ENCODE assay signal across 1 cellular context in the genomic region with DNA sequence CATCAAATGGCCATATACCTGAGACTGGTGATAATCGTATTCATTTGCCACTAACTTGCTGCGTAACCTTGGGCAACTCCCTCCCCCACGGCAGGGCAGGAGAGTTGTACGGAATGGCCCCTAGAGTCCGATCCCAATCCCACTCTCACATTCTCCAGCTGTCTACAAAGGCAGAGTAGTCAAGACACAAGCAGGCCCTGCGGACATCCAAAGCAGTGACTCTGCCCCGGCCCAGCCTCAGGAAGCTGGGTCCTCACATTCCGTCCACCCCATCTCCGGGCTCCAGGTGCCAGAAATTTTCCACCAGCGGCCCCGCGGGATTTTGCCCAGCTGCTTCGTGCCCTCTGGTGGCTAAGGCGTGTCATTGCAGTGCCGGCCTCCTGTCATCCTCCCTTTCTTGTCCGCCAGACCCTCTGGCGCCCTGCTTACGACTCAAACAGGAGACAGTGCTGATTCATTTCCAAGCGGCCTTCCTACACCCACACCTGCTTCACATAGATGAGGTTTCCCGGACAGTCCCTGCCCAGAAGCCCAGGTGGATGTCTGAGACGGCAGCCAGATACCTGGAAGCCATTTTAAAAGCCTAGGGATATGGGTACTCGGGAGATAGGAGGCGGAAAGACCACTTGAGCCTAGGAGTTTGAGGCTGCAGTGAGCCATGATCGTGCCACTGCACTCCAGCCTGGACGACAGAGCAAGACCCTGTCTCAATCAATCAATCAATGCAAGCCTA.
TF ChIP-seq lines count a peak whose summit lies in the region.

No MANE protein-coding gene starts in this region.

TF ChIP-seq in HepG2, 621 proteins besides CTCF, POLR2A, EP300 and RAD21 (continued from another document and continues in another):
- no peak; the same call in 1 of the 2 replicates for TF ChIP-seq ELF1 (CRISPR knock-in tag; IDR thresholded peaks at IDR 0.05)
- peak; percentile 73 for TF ChIP-seq SAP130 (CRISPR knock-in tag; IDR thresholded peaks at IDR 0.05; ENCODE audit: low read depth)
- no peak for TF ChIP-seq HIVEP1 (CRISPR knock-in tag; IDR thresholded peaks at IDR 0.05)
- no peak for TF ChIP-seq ZNF136 (CRISPR knock-in tag; IDR thresholded peaks at IDR 0.05; ENCODE audit: low read depth)
- TF ChIP-seq SALL1 (CRISPR knock-in tag; IDR thresholded peaks at IDR 0.05): no peak; the same call in 1 of the 2 replicates
- 0 out of 2 replicates have a peak, but pooled peaks have one; percentile 16 for TF ChIP-seq ZBTB3 (CRISPR knock-in tag; IDR thresholded peaks at IDR 0.05; ENCODE audit: borderline replicate concordance, low read depth)
- no peak for TF ChIP-seq CCAR2 (optimal IDR thresholded peaks at IDR 0.05; ENCODE audit: low read depth, low read length)
- no peak for TF ChIP-seq TBP (CRISPR knock-in tag; IDR thresholded peaks at IDR 0.05)
- no peak for TF ChIP-seq ZNF816 (CRISPR knock-in tag; IDR thresholded peaks at IDR 0.05; ENCODE audit: borderline replicate concordance)
- TF ChIP-seq, protein P1, sequence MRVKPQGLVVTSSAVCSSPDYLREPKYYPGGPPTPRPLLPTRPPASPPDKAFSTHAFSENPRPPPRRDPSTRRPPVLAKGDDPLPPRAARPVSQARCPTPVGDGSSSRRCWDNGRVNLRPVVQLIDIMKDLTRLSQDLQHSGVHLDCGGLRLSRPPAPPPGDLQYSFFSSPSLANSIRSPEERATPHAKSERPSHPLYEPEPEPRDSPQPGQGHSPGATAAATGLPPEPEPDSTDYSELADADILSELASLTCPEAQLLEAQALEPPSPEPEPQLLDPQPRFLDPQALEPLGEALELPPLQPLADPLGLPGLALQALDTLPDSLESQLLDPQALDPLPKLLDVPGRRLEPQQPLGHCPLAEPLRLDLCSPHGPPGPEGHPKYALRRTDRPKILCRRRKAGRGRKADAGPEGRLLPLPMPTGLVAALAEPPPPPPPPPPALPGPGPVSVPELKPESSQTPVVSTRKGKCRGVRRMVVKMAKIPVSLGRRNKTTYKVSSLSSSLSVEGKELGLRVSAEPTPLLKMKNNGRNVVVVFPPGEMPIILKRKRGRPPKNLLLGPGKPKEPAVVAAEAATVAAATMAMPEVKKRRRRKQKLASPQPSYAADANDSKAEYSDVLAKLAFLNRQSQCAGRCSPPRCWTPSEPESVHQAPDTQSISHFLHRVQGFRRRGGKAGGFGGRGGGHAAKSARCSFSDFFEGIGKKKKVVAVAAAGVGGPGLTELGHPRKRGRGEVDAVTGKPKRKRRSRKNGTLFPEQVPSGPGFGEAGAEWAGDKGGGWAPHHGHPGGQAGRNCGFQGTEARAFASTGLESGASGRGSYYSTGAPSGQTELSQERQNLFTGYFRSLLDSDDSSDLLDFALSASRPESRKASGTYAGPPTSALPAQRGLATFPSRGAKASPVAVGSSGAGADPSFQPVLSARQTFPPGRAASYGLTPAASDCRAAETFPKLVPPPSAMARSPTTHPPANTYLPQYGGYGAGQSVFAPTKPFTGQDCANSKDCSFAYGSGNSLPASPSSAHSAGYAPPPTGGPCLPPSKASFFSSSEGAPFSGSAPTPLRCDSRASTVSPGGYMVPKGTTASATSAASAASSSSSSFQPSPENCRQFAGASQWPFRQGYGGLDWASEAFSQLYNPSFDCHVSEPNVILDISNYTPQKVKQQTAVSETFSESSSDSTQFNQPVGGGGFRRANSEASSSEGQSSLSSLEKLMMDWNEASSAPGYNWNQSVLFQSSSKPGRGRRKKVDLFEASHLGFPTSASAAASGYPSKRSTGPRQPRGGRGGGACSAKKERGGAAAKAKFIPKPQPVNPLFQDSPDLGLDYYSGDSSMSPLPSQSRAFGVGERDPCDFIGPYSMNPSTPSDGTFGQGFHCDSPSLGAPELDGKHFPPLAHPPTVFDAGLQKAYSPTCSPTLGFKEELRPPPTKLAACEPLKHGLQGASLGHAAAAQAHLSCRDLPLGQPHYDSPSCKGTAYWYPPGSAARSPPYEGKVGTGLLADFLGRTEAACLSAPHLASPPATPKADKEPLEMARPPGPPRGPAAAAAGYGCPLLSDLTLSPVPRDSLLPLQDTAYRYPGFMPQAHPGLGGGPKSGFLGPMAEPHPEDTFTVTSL (CRISPR knock-in tag; IDR thresholded peaks at IDR 0.05; ENCODE audit: borderline replicate concordance): no peak
- no peak for TF ChIP-seq ZNF253 (CRISPR knock-in tag; IDR thresholded peaks at IDR 0.05; ENCODE audit: borderline replicate concordance)
- TF ChIP-seq, protein P2, sequence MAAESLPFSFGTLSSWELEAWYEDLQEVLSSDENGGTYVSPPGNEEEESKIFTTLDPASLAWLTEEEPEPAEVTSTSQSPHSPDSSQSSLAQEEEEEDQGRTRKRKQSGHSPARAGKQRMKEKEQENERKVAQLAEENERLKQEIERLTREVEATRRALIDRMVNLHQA (CRISPR knock-in tag; IDR thresholded peaks at IDR 0.05): no peak
- TF ChIP-seq, protein P3, sequence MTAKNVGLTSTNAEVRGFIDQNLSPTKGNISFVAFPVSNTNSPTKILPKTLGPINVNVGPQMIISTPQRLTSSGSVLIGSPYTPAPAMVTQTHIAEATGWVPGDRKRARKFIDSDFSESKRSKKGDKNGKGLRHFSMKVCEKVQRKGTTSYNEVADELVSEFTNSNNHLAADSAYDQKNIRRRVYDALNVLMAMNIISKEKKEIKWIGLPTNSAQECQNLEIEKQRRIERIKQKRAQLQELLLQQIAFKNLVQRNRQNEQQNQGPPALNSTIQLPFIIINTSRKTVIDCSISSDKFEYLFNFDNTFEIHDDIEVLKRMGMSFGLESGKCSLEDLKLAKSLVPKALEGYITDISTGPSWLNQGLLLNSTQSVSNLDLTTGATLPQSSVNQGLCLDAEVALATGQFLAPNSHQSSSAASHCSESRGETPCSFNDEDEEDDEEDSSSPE (CRISPR knock-in tag; IDR thresholded peaks at IDR 0.05): 0 out of 2 replicates have a peak, but pooled peaks have one; percentile 40
- TF ChIP-seq ZNF709 (CRISPR knock-in tag; IDR thresholded peaks at IDR 0.05): no peak
- TF ChIP-seq SATB2 (CRISPR knock-in tag; IDR thresholded peaks at IDR 0.05): no peak
- TF ChIP-seq GABPA (IDR thresholded peaks at IDR 0.05; ENCODE audit: low read depth, low read length): no peak
- TF ChIP-seq GABPA (CRISPR knock-in tag; IDR thresholded peaks at IDR 0.05; ENCODE audit: low read depth): no peak
- no peak for TF ChIP-seq ISX (CRISPR knock-in tag; conservative IDR thresholded peaks at IDR 0.05)
- TF ChIP-seq, protein P4, sequence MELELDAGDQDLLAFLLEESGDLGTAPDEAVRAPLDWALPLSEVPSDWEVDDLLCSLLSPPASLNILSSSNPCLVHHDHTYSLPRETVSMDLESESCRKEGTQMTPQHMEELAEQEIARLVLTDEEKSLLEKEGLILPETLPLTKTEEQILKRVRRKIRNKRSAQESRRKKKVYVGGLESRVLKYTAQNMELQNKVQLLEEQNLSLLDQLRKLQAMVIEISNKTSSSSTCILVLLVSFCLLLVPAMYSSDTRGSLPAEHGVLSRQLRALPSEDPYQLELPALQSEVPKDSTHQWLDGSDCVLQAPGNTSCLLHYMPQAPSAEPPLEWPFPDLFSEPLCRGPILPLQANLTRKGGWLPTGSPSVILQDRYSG (CRISPR knock-in tag; IDR thresholded peaks at IDR 0.05): no peak
- TF ChIP-seq, protein P5, sequence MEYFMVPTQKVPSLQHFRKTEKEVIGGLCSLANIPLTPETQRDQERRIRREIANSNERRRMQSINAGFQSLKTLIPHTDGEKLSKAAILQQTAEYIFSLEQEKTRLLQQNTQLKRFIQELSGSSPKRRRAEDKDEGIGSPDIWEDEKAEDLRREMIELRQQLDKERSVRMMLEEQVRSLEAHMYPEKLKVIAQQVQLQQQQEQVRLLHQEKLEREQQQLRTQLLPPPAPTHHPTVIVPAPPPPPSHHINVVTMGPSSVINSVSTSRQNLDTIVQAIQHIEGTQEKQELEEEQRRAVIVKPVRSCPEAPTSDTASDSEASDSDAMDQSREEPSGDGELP (IDR thresholded peaks at IDR 0.05; ENCODE audit: borderline replicate concordance, low read depth): 0 out of 2 replicates have a peak, but pooled peaks have one; percentile 40
- peak; percentile 69 for TF ChIP-seq TEAD3 (CRISPR knock-in tag; optimal IDR thresholded peaks at IDR 0.05; ENCODE audit: borderline replicate concordance)
- no peak for TF ChIP-seq ZNF431 (CRISPR knock-in tag; IDR thresholded peaks at IDR 0.05; ENCODE audit: borderline replicate concordance, low read depth)
- TF ChIP-seq ZFP82 (CRISPR knock-in tag; IDR thresholded peaks at IDR 0.05; ENCODE audit: borderline replicate concordance): no peak
- TF ChIP-seq, protein P6, sequence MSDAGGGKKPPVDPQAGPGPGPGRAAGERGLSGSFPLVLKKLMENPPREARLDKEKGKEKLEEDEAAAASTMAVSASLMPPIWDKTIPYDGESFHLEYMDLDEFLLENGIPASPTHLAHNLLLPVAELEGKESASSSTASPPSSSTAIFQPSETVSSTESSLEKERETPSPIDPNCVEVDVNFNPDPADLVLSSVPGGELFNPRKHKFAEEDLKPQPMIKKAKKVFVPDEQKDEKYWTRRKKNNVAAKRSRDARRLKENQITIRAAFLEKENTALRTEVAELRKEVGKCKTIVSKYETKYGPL (CRISPR knock-in tag; IDR thresholded peaks at IDR 0.05): no peak
- no peak for TF ChIP-seq ZNF652 (CRISPR knock-in tag; IDR thresholded peaks at IDR 0.05; ENCODE audit: borderline replicate concordance, low read depth)
- no peak for TF ChIP-seq ZBTB42 (CRISPR knock-in tag; IDR thresholded peaks at IDR 0.05)
- TF ChIP-seq CENPX (CRISPR knock-in tag; IDR thresholded peaks at IDR 0.05): no peak
- TF ChIP-seq ZNF496 (CRISPR knock-in tag; IDR thresholded peaks at IDR 0.05; ENCODE audit: insufficient replicate concordance): no peak
- TF ChIP-seq ZNF605 (CRISPR knock-in tag; IDR thresholded peaks at IDR 0.05): 0 out of 2 replicates have a peak, but pooled peaks have one; percentile 27
- no peak for TF ChIP-seq SSRP1 (CRISPR knock-in tag; IDR thresholded peaks at IDR 0.05)
- TF ChIP-seq, protein P7, sequence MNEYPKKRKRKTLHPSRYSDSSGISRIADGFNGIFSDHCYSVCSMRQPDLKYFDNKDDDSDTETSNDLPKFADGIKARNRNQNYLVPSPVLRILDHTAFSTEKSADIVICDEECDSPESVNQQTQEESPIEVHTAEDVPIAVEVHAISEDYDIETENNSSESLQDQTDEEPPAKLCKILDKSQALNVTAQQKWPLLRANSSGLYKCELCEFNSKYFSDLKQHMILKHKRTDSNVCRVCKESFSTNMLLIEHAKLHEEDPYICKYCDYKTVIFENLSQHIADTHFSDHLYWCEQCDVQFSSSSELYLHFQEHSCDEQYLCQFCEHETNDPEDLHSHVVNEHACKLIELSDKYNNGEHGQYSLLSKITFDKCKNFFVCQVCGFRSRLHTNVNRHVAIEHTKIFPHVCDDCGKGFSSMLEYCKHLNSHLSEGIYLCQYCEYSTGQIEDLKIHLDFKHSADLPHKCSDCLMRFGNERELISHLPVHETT (CRISPR knock-in tag; conservative IDR thresholded peaks at IDR 0.05): no peak
- TF ChIP-seq TARDBP (CRISPR knock-in tag; IDR thresholded peaks at IDR 0.05): peak; percentile 76
- TF ChIP-seq, protein P8, sequence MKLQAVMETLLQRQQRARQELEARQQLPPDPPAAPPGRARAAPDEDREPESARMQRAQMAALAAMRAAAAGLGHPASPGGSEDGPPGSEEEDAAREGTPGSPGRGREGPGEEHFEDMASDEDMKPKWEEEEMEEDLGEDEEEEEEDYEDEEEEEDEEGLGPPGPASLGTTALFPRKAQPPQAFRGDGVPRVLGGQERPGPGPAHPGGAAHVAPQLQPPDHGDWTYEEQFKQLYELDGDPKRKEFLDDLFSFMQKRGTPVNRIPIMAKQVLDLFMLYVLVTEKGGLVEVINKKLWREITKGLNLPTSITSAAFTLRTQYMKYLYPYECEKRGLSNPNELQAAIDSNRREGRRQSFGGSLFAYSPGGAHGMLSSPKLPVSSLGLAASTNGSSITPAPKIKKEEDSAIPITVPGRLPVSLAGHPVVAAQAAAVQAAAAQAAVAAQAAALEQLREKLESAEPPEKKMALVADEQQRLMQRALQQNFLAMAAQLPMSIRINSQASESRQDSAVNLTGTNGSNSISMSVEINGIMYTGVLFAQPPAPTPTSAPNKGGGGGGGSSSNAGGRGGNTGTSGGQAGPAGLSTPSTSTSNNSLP (IDR thresholded peaks at IDR 0.05; ENCODE audit: low read depth, low read length): no peak
- TF ChIP-seq, protein P9, sequence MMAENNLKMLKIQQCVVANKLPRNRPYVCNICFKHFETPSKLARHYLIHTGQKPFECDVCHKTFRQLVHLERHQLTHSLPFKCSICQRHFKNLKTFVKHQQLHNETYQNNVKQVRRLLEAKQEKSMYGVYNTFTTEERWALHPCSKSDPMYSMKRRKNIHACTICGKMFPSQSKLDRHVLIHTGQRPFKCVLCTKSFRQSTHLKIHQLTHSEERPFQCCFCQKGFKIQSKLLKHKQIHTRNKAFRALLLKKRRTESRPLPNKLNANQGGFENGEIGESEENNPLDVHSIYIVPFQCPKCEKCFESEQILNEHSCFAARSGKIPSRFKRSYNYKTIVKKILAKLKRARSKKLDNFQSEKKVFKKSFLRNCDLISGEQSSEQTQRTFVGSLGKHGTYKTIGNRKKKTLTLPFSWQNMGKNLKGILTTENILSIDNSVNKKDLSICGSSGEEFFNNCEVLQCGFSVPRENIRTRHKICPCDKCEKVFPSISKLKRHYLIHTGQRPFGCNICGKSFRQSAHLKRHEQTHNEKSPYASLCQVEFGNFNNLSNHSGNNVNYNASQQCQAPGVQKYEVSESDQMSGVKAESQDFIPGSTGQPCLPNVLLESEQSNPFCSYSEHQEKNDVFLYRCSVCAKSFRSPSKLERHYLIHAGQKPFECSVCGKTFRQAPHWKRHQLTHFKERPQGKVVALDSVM (CRISPR knock-in tag; IDR thresholded peaks at IDR 0.05): 0 out of 2 replicates have a peak, but pooled peaks have one; percentile 35
- TF ChIP-seq, protein P10, sequence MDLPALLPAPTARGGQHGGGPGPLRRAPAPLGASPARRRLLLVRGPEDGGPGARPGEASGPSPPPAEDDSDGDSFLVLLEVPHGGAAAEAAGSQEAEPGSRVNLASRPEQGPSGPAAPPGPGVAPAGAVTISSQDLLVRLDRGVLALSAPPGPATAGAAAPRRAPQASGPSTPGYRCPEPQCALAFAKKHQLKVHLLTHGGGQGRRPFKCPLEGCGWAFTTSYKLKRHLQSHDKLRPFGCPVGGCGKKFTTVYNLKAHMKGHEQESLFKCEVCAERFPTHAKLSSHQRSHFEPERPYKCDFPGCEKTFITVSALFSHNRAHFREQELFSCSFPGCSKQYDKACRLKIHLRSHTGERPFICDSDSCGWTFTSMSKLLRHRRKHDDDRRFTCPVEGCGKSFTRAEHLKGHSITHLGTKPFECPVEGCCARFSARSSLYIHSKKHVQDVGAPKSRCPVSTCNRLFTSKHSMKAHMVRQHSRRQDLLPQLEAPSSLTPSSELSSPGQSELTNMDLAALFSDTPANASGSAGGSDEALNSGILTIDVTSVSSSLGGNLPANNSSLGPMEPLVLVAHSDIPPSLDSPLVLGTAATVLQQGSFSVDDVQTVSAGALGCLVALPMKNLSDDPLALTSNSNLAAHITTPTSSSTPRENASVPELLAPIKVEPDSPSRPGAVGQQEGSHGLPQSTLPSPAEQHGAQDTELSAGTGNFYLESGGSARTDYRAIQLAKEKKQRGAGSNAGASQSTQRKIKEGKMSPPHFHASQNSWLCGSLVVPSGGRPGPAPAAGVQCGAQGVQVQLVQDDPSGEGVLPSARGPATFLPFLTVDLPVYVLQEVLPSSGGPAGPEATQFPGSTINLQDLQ (CRISPR knock-in tag; IDR thresholded peaks at IDR 0.05): no peak
- no peak for TF ChIP-seq SKI (IDR thresholded peaks at IDR 0.05; ENCODE audit: partially characterized antibody)
- TF ChIP-seq KMT2A (CRISPR knock-in tag; IDR thresholded peaks at IDR 0.05): peak; percentile 45; the same call in 1 of the 2 replicates
- no peak for TF ChIP-seq SRSF1 (optimal IDR thresholded peaks at IDR 0.05; ENCODE audit: low read depth, low read length)
- TF ChIP-seq ZMYM4 (CRISPR knock-in tag; IDR thresholded peaks at IDR 0.05): 0 out of 2 replicates have a peak, but pooled peaks have one; percentile 15
- TF ChIP-seq, protein P11, sequence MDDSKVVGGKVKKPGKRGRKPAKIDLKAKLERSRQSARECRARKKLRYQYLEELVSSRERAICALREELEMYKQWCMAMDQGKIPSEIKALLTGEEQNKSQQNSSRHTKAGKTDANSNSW (CRISPR knock-in tag; IDR thresholded peaks at IDR 0.05; ENCODE audit: borderline replicate concordance): no peak
- TF ChIP-seq MAFF (IDR thresholded peaks at IDR 0.05; ENCODE audit: low read depth, low read length): no peak
- peak; percentile 48 for TF ChIP-seq ZFY (CRISPR knock-in tag; IDR thresholded peaks at IDR 0.05)
